In genomic region chr16:17544785-17545184, GRCh38 we compare ENCODE assay signal across 11 cellular contexts.
DNase-seq lines count a peak whose midpoint lies in the region; ATAC-seq and TF ChIP-seq lines count a peak whose summit lies in the region.
"Had no signal": no experiment of that assay in that cellular context is flagged by ENCODE, and none has a peak within 500 bp of the region (broad histone marks: within the 10 kb centered on the region; RNA-seq: fewer than 3 reads in every experiment).

No MANE protein-coding gene starts in this region.

- H3K27ac ChIP-seq in SU-DHL-6 (ENCODE audit: low read depth, low read length): no peak overlapping the region
- H3K27ac ChIP-seq: tibial artery had no signal

- no peaks in the 10 kb centered on the region for H3K9me2 ChIP-seq in SU-DHL-6 (replicated peaks; ENCODE audit: insufficient read depth, low read length)

- H3K79me2 ChIP-seq in SU-DHL-6 (ENCODE audit: insufficient read depth, low read length): no peaks in the 10 kb centered on the region

- peak; percentile 40; the same call in 1 of the 2 replicates for TF ChIP-seq CTCF in GM12875 (IDR thresholded peaks at IDR 0.05; ENCODE audit: borderline replicate concordance, insufficient read depth, low read depth, low read length)
- TF ChIP-seq CTCF in SU-DHL-6 (IDR thresholded peaks at IDR 0.05; ENCODE audit: insufficient read depth, low read length, poor library complexity, severe bottlenecking): peak; percentile 23

- ATAC-seq in GM18511 (IDR thresholded peaks at IDR 0.05; ENCODE audit: unreplicated experiment): no peak
- ATAC-seq: Right ventricle myocardium inferior had no signal

- H2AFZ ChIP-seq in SU-DHL-6 (ENCODE audit: low read depth, low read length, severe bottlenecking): no peak overlapping the region

- H3K36me3 ChIP-seq in SU-DHL-6 (ENCODE audit: low read length): no peaks in the 10 kb centered on the region
- H3K36me3 ChIP-seq: tibial artery had no signal

- H3K27me3 ChIP-seq in SU-DHL-6 (ENCODE audit: low read length): no peaks in the 10 kb centered on the region

- no peak overlapping the region for H3K9ac ChIP-seq in SU-DHL-6 (ENCODE audit: low read length)

- H3F3A ChIP-seq in SU-DHL-6 (ENCODE audit: insufficient read depth): no peaks in the 10 kb centered on the region

- H3K9me3 ChIP-seq in SU-DHL-6 (ENCODE audit: insufficient read depth, low read length): no peaks in the 10 kb centered on the region
- H3K9me3 ChIP-seq: tibial artery had no signal

- H3K4me3 ChIP-seq in GM12875 (ENCODE audit: low read depth, low read length): no peak overlapping the region
- no peak overlapping the region for H3K4me3 ChIP-seq in SU-DHL-6 (ENCODE audit: insufficient read depth, low read length, poor library complexity, severe bottlenecking)
- H3K4me3 ChIP-seq: tibial artery had no signal

- peak; percentile 8 for DNase-seq in DMS 273 (lab: John Stamatoyannopoulos, UW; ENCODE audit: unreplicated experiment)
- no peak for DNase-seq in DMS 273 treated with DMSO at 0.1 percent for 48 hours (lab: John Stamatoyannopoulos, UW)
- peak; percentile 74 for DNase-seq in iPS-NIHi7 (ENCODE audit: extremely low spot score)
- DNase-seq in NCI-H524 treated with DMSO at 0.1 percent for 48 hours (lab: John Stamatoyannopoulos, UW): no peak
- DNase-seq in anterior cingulate cortex (lab: John Stamatoyannopoulos, UW): no peak
- DNase-seq: NCI-H1092 treated with DMSO at 0.1 percent for 48 hours had no signal

- H4K20me1 ChIP-seq in SU-DHL-6 (ENCODE audit: low read depth, low read length): no peaks in the 10 kb centered on the region

- H3K4me2 ChIP-seq in SU-DHL-6 (ENCODE audit: low read depth, low read length, poor library complexity, severe bottlenecking): no peak overlapping the region

Comparison
In these comparisons a context has a peak if more than half of its experiments do, and no peak if none do; other contexts are left out.
1. DNase-seq: peak in DMS 273 (single experiment) and iPS-NIHi7 (single experiment); none in DMS 273 treated with DMSO at 0.1 percent for 48 hours (single experiment), NCI-H524 treated with DMSO at 0.1 percent for 48 hours (single experiment) and anterior cingulate cortex (0 of 58).